8 cellular contexts compared by ENCODE assay signal in the genomic region with DNA sequence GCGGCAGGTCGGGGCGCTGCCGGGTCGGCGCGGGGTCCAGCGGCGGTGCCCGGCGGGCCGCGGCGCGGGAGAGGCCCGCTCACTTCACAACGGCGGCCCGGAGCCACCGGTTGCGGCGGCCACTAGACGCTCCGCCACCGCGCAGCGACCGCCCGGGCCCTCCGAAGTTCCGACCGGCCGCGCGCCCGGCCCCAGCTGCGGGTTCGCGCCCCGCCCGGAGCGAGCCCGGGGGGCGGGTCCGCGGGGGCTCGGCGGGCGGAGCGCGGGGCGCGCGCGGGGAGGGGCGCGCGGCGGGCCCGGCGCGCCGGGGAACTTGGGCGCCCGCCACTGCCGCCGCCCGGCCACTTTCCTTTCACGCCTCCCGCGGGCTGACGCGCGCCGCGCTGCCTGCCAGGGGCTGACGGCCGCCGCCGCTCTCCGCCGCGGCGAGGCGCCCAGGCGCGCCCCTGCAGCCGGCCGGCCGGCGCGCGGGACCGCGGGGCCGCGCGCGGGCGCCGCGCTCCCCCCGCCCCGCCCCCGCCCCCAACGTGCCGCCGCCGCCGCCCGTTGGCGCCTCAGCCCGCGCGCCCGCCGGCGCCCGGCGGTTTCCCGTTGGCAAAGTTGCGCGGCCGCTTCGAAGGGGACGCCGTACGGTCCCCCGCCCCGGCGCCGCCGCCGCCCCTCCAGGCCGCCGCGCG. TPM values are rescaled to one million over a fixed set of nuclear protein-coding genes. Genes with fewer than 3 reads are reported as not detected.
DNase-seq lines count a peak whose midpoint lies in the region; ATAC-seq, FAIRE-seq and TF ChIP-seq lines count a peak whose summit lies in the region.

No MANE protein-coding gene starts in this region.

- TF ChIP-seq CTCF in GM12874 (IDR thresholded peaks at IDR 0.05; ENCODE audit: insufficient read depth, low read depth, low read length) (0 out of 2 replicates have a peak, but pooled peaks have one; percentile 3), mesothelial cell of epicardium (IDR thresholded peaks at IDR 0.05; ENCODE audit: unreplicated experiment) (no peak)

- DNase-seq in H54 (ENCODE audit: insufficient read length, low spot score) (peak; percentile 87), MV-4-11 (lab: John Stamatoyannopoulos, UW) (peak; percentile 40), mesothelial cell of epicardium (ENCODE audit: low spot score in 2 of 2, unreplicated experiment in 2 of 2) (peak; percentile 27 to 52)
- peak; percentile 25 to 44 for DNase-seq in activated CD8-positive, alpha-beta memory T cell treated with anti-CD3 and anti-CD28 coated beads for 1 hour (ENCODE audit: extremely low read depth in 1 of 2, low read depth in 1 of 2)
- peak; percentile 4 to 25 for DNase-seq in stimulated activated CD8-positive, alpha-beta memory T cell treated with anti-CD3 and anti-CD28 coated beads, Interleukin-4, amount 100 ng/mL, for 1 hour (ENCODE audit: low read depth in 2 of 2, low spot score in 1 of 2)

- H3K27ac Mint-ChIP-seq in mesothelial cell of epicardium: no peak overlapping the region

- ATAC-seq in GM18870 (IDR thresholded peaks at IDR 0.05; ENCODE audit: unreplicated experiment): no peak

- H3K9me3 Mint-ChIP-seq in mesothelial cell of epicardium: no peaks in the 10 kb centered on the region

- H3K4me1 ChIP-seq in endocrine pancreas (ENCODE audit: control insufficient read depth, insufficient read depth, low read length): peaks cover 24% of the 10 kb centered on the region

- H3K4me3 ChIP-seq in endocrine pancreas (ENCODE audit: control insufficient read depth, insufficient read depth, low read length): no peak overlapping the region

- no peaks in the 10 kb centered on the region for H3K36me3 Mint-ChIP-seq in mesothelial cell of epicardium

- FAIRE-seq in H54 (lab: Jason Lieb, UNC): no peak

- H3K27me3 Mint-ChIP-seq in mesothelial cell of epicardium (ENCODE audit: low read depth): peaks cover 62% of the 10 kb centered on the region

- H3K9me3 ChIP-seq in endocrine pancreas (ENCODE audit: control insufficient read depth, low read length): no peaks in the 10 kb centered on the region

- H3K36me3 ChIP-seq in endocrine pancreas (ENCODE audit: control insufficient read depth, insufficient read depth, low read length): no peaks in the 10 kb centered on the region

- peak overlapping the region; percentile 89 for H3K4me3 Mint-ChIP-seq in mesothelial cell of epicardium

- peak; percentile 43; the same call in 1 of the 2 replicates for TF ChIP-seq POLR2A in H54 (IDR thresholded peaks at IDR 0.05; ENCODE audit: low read depth, low read length)

- peak overlapping the region; percentile 98 for H3K9ac ChIP-seq in endocrine pancreas (ENCODE audit: control insufficient read depth, insufficient read depth, low read length)

- peaks cover 10% of the 10 kb centered on the region for H3K4me1 Mint-ChIP-seq in mesothelial cell of epicardium

- no peaks in the 10 kb centered on the region for H3K27me3 ChIP-seq in endocrine pancreas (ENCODE audit: control insufficient read depth, insufficient read depth, low read length)

RNA-seq across cellular contexts. Expression of a gene that starts 0.6 kb away (rescaled TPM):
- total RNA-seq in mesothelial cell of epicardium: 4.1 to 5.4 TPM (median 4.4 TPM) in 3 replicates

Comparison
In these comparisons a context has a peak if more than half of its experiments do, and no peak if none do; other contexts are left out.
1. DNase-seq: peak in every context shown above with its lines; median percentile 87 in H54; 40 in MV-4-11; 40 in mesothelial cell of epicardium; 34 in activated CD8-positive, alpha-beta memory T cell treated with anti-CD3 and anti-CD28 coated beads for 1 hour; 14 in stimulated activated CD8-positive, alpha-beta memory T cell treated with anti-CD3 and anti-CD28 coated beads, Interleukin-4, amount 100 ng/mL, for 1 hour.